In genomic region chr18:21663615-21664014, GRCh38 we compare ENCODE assay signal across 18 cellular contexts.
"Had no signal": no experiment of that assay in that cellular context is flagged by ENCODE, and none has a peak within 500 bp of the region (broad histone marks: within the 10 kb centered on the region; RNA-seq: fewer than 3 reads in every experiment).

No MANE protein-coding gene starts in this region.

- H3K9me3 Mint-ChIP-seq: activated naive CD4-positive, alpha-beta T cell treated with anti-CD3 and anti-CD28 coated beads, Interleukin-2, amount 10 ng/mL, durations not matched to agents 7 days and 5 days; activated T-helper 2 cell treated with anti-CD3 and anti-CD28 coated beads, Interferon-gamma antibody, Interleukin-2, Interleukin-4, amounts not matched to agents 10 μg/mL and 5 μg/mL and 100 μg/mL, durations not matched to agents 14 hours and 24 hours and 36 hours; brain; mesothelial cell of epicardium; neural crest cell; stimulated activated naive B cell treated with anti-CD40 and anti-IgM and Interleukin-4, amounts not matched to agents 10 μg/mL and 1 μg/mL and 100 μg/mL, for 72 hours had no signal

- H3K4me3 Mint-ChIP-seq: activated naive CD4-positive, alpha-beta T cell treated with anti-CD3 and anti-CD28 coated beads, Interleukin-2, amount 10 ng/mL, durations not matched to agents 7 days and 5 days; brain; mesothelial cell of epicardium; neural crest cell; stimulated activated naive B cell treated with anti-CD40 and anti-IgM and Interleukin-4, amounts not matched to agents 10 μg/mL and 1 μg/mL and 100 μg/mL, for 72 hours; T-helper 17 cell had no signal

- FAIRE-seq: kidney, pancreas, TTC549 had no signal

- H3K4me1 Mint-ChIP-seq: activated naive CD4-positive, alpha-beta T cell treated with anti-CD3 and anti-CD28 coated beads, Interleukin-2, amount 10 ng/mL, durations not matched to agents 7 days and 5 days; mesothelial cell of epicardium had no signal

- DNase-seq: activated naive CD4-positive, alpha-beta T cell treated with anti-CD3 and anti-CD28 coated beads, Interleukin-2, amount 10 ng/mL, durations not matched to agents 7 days and 5 days; esophagus squamous epithelium; foreskin melanocyte; kidney; lower lobe of right lung; pancreas; stimulated activated CD4-positive, alpha-beta T cell treated with anti-CD3 and anti-CD28 coated beads, Interleukin-1b, Interleukin-23, amount 100 ng/mL, for 48 hours; stimulated activated naive B cell treated with anti-CD40 and anti-IgM and Interleukin-4, amounts not matched to agents 10 μg/mL and 1 μg/mL and 100 μg/mL, for 72 hours; substantia nigra; T-helper 17 cell; upper lobe of right lung had no signal

- H3K27me3 Mint-ChIP-seq: activated naive CD4-positive, alpha-beta T cell treated with anti-CD3 and anti-CD28 coated beads, Interleukin-2, amount 10 ng/mL, durations not matched to agents 7 days and 5 days; stimulated activated naive B cell treated with anti-CD40 and anti-IgM and Interleukin-4, amounts not matched to agents 10 μg/mL and 1 μg/mL and 100 μg/mL, for 72 hours; T-helper 17 cell had no signal

- H3K9me3 ChIP-seq: esophagus squamous epithelium, lower lobe of right lung, pancreas, upper lobe of right lung had no signal

- H3K4me3 ChIP-seq: esophagus squamous epithelium, lower lobe of right lung, pancreas, smooth muscle cell, upper lobe of right lung had no signal

- H3K36me3 Mint-ChIP-seq: mesothelial cell of epicardium had no signal

- H3K36me3 ChIP-seq: pancreas had no signal

- ATAC-seq: activated CD4-positive, CD25-positive, alpha-beta regulatory T cell treated with anti-CD3 and anti-CD28 coated beads, Interleukin-2, amount 50 U/mL, for 24 hours; lower lobe of right lung; stimulated activated naive B cell treated with anti-CD40 and anti-IgM and Interleukin-4, amounts not matched to agents 10 μg/mL and 1 μg/mL and 100 μg/mL, for 72 hours; T-helper 17 cell; upper lobe of right lung had no signal

- H3K4me2 ChIP-seq: smooth muscle cell had no signal

- H3K4me1 ChIP-seq: lower lobe of right lung, upper lobe of right lung had no signal

- H3K27me3 ChIP-seq: esophagus squamous epithelium, pancreas, upper lobe of right lung had no signal

- H3K27ac ChIP-seq: esophagus squamous epithelium, lower lobe of right lung, pancreas, upper lobe of right lung had no signal

- H3K27ac Mint-ChIP-seq: activated naive CD4-positive, alpha-beta T cell treated with anti-CD3 and anti-CD28 coated beads, Interleukin-2, amount 10 ng/mL, durations not matched to agents 7 days and 5 days; activated T-helper 2 cell treated with anti-CD3 and anti-CD28 coated beads, Interferon-gamma antibody, Interleukin-2, Interleukin-4, amounts not matched to agents 10 μg/mL and 5 μg/mL and 100 μg/mL, durations not matched to agents 14 hours and 24 hours and 36 hours; mesothelial cell of epicardium; stimulated activated naive B cell treated with anti-CD40 and anti-IgM and Interleukin-4, amounts not matched to agents 10 μg/mL and 1 μg/mL and 100 μg/mL, for 72 hours; T-helper 17 cell had no signal
